16 cellular contexts compared by ENCODE assay signal in the genomic region with DNA sequence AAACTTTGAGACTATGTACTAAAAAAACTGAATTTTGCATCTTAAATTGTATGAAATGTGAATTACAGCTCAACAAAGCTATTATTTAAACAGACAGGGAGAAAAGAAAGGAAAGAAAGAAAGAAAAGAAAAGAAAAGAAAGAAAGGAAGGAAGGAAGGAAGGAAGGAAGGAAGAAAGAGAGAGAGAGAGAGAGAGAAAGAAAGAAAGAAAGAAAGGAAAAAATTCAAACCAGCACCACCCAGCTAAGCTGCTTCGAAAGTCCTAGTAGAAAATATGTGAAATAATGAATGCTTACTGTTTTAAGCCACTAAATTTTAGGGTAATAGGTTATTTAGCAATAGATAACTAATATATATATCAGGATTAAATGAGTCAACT. TPM values are rescaled to one million over a fixed set of nuclear protein-coding genes. Genes with fewer than 3 reads are reported as not detected.
DNase-seq lines count a peak whose midpoint lies in the region; ATAC-seq, FAIRE-seq and TF ChIP-seq lines count a peak whose summit lies in the region.
"Had no signal": no experiment of that assay in that cellular context is flagged by ENCODE, and none has a peak within 500 bp of the region (broad histone marks: within the 10 kb centered on the region; RNA-seq: fewer than 3 reads in every experiment).

No MANE protein-coding gene starts in this region.

- H3K27me3 ChIP-seq in Karpas-422 (ENCODE audit: low read length) = no peaks in the 10 kb centered on the region
- no peaks in the 10 kb centered on the region for H3K27me3 ChIP-seq in astrocyte (ENCODE audit: insufficient read depth, low read length)
- H3K27me3 ChIP-seq: BE2C had no signal

- H3K4me3 Mint-ChIP-seq in astrocyte (ENCODE audit: unreplicated experiment) (no peak overlapping the region), immature natural killer cell (no peak overlapping the region)
- H3K4me3 Mint-ChIP-seq: CD4-positive, alpha-beta T cell; H9 had no signal

- H3K27ac ChIP-seq in Karpas-422 (ENCODE audit: low read length) (peak overlapping the region; percentile 7), astrocyte (ENCODE audit: low read depth, low read length) (no peak overlapping the region), epithelial cell of prostate (peak overlapping the region; percentile 93)

- peaks cover 18% of the 10 kb centered on the region for H3K4me1 Mint-ChIP-seq in astrocyte (ENCODE audit: low read depth, unreplicated experiment)
- H3K4me1 Mint-ChIP-seq in immature natural killer cell = peaks cover 0 to 1% of the 10 kb centered on the region in 2 donors
- H3K4me1 Mint-ChIP-seq: H9 had no signal

- H3K79me2 ChIP-seq in Karpas-422 (ENCODE audit: low read length) (peaks cover 79% of the 10 kb centered on the region), astrocyte (ENCODE audit: insufficient read depth, low read length) (no peaks in the 10 kb centered on the region)

- H3K9me3 ChIP-seq in Karpas-422 (ENCODE audit: low read length) (no peaks in the 10 kb centered on the region), astrocyte (ENCODE audit: insufficient read depth, low read depth, low read length) (no peaks in the 10 kb centered on the region)
- H3K9me3 ChIP-seq: BE2C, Caco-2 had no signal

- no peak overlapping the region for H3K9ac ChIP-seq in Karpas-422 (ENCODE audit: low read length)
- no peak overlapping the region for H3K9ac ChIP-seq in astrocyte (ENCODE audit: low read length)

- H3K4me3 ChIP-seq in Karpas-422 (ENCODE audit: low read length) (no peak overlapping the region), astrocyte (ENCODE audit: insufficient read depth, low read depth, low read length) (no peak overlapping the region)

- ATAC-seq in GM18909 (IDR thresholded peaks at IDR 0.05; ENCODE audit: poor library complexity, unreplicated experiment) (no peak), HG03342 (IDR thresholded peaks at IDR 0.05; ENCODE audit: unreplicated experiment) (no peak)

- H3K36me3 Mint-ChIP-seq in astrocyte (ENCODE audit: low read depth, unreplicated experiment) = no peaks in the 10 kb centered on the region
- H3K36me3 Mint-ChIP-seq in immature natural killer cell = peaks cover 4 to 32% (median 25%) of the 10 kb centered on the region in 3 donors

- H3K27me3 Mint-ChIP-seq in astrocyte (ENCODE audit: low read depth, unreplicated experiment) (no peaks in the 10 kb centered on the region), immature natural killer cell (ENCODE audit: low read depth in 3 of 3) (peaks cover 0 to 1% (median 0%) of the 10 kb centered on the region in 3 donors)
- H3K27me3 Mint-ChIP-seq: CD4-positive, alpha-beta T cell had no signal

- no peaks in the 10 kb centered on the region for H3K9me2 ChIP-seq in Karpas-422 (replicated peaks; ENCODE audit: insufficient read depth, low read length)

- H3K4me2 ChIP-seq in Karpas-422 (ENCODE audit: low read depth, low read length, poor library complexity, severe bottlenecking) (no peak overlapping the region), astrocyte (ENCODE audit: low read length) (no peak overlapping the region)

- H2AFZ ChIP-seq in Karpas-422 (ENCODE audit: low read length) (no peak overlapping the region), astrocyte (ENCODE audit: low read depth, low read length) (no peak overlapping the region)

- DNase-seq in Karpas-422 (no peak), astrocyte (ENCODE audit: low read depth) (no peak), epithelial cell of prostate (ENCODE audit: low read depth, low spot score) (no peak), immature natural killer cell (no peak), cerebellar nuclear complex (lab: John Stamatoyannopoulos, UW) (no peak)
- DNase-seq: BE2C; C1 segment of cervical spinal cord; CD4-positive, alpha-beta T cell; H9 had no signal

- H3K27ac Mint-ChIP-seq in astrocyte (ENCODE audit: unreplicated experiment) (peak overlapping the region; percentile 69), immature natural killer cell (no peak overlapping the region)
- H3K27ac Mint-ChIP-seq: CD4-positive, alpha-beta T cell; H9 had no signal

- H4K20me1 ChIP-seq in Karpas-422 (ENCODE audit: insufficient read depth, low read depth, low read length) (no peaks in the 10 kb centered on the region), astrocyte (ENCODE audit: insufficient read depth, low read length) (no peaks in the 10 kb centered on the region)

- FAIRE-seq in astrocyte (lab: Jason Lieb, UNC) = no peak
- FAIRE-seq: A204.1, D721Med, GM12891, H1 had no signal

- TF ChIP-seq CTCF in astrocyte (IDR thresholded peaks at IDR 0.05; ENCODE audit: insufficient read depth, low read depth, low read length) = no peak

- H3K9me3 Mint-ChIP-seq in astrocyte (ENCODE audit: unreplicated experiment) (no peaks in the 10 kb centered on the region), immature natural killer cell (no peaks in the 10 kb centered on the region)
- H3K9me3 Mint-ChIP-seq: CD4-positive, alpha-beta T cell; H9 had no signal

- peaks cover 9% of the 10 kb centered on the region for H3K4me1 ChIP-seq in Karpas-422 (ENCODE audit: low read length)
- H3K4me1 ChIP-seq in astrocyte (ENCODE audit: insufficient read depth, low read length) = peaks cover 8% of the 10 kb centered on the region
- H3K4me1 ChIP-seq: BE2C, Caco-2 had no signal

- H3K36me3 ChIP-seq in Karpas-422 (ENCODE audit: insufficient read depth, low read length) = peaks cover 73% of the 10 kb centered on the region
- H3K36me3 ChIP-seq in astrocyte (ENCODE audit: insufficient read depth, low read length) = no peaks in the 10 kb centered on the region
- H3K36me3 ChIP-seq: BE2C had no signal

RNA-seq across cellular contexts. Expression of a gene that starts 31.7 kb away (rescaled TPM):
- 48.4 and 68.8 TPM in 2 replicates for total RNA-seq in Karpas-422 (2014; rRNA removed; shearing (Covaris generic); ENCODE audit: low replicate concordance)
- total RNA-seq in astrocyte = 26.6 and 36.3 TPM in 2 replicates
- polyA plus RNA-seq in immature natural killer cell = 10 to 100 TPM in 2 of 3 donors, 1 to 10 TPM in 1; 6.7 to 32.7 (median 11.6) TPM
